Comparison of ENCODE assay signal across 10 cellular contexts in genomic region chr17:9890124-9890523, GRCh38. TPM values are rescaled to one million over a fixed set of nuclear protein-coding genes. Genes with fewer than 3 reads are reported as not detected.
A peak's percentile ranks its signal among the peaks of the same experiment; 100 is the strongest.
DNase-seq lines count a peak whose midpoint lies in the region; ATAC-seq, FAIRE-seq and TF ChIP-seq lines count a peak whose summit lies in the region.
"Had no signal": no experiment of that assay in that cellular context is flagged by ENCODE, and none has a peak within 500 bp of the region (broad histone marks: within the 10 kb centered on the region; RNA-seq: fewer than 3 reads in every experiment).

No MANE protein-coding gene starts in this region.

- no peak overlapping the region for H3K27ac ChIP-seq in osteoblast (ENCODE audit: low read depth, low read length)

- DNase-seq in GM12891 (ENCODE audit: insufficient read length, low spot score) (peak; percentile 58), LoVo (ENCODE audit: low spot score) (peak; percentile 38), cerebellar cortex (ENCODE audit: low spot score) (peak; percentile 31), osteoblast (ENCODE audit: insufficient read length, low spot score, missing footprints) (no peak), NCI-H345 treated with DMSO at 0.1 percent for 48 hours (lab: John Stamatoyannopoulos, UW; ENCODE audit: unreplicated experiment) (no peak)
- DNase-seq: NCI-H1694 had no signal

- H4K20me1 ChIP-seq in osteoblast (ENCODE audit: insufficient read depth, low read length) = no peaks in the 10 kb centered on the region

- H3K36me3 ChIP-seq in osteoblast (ENCODE audit: insufficient read depth, low read length) = no peaks in the 10 kb centered on the region

- peak; percentile 51 for TF ChIP-seq CTCF in osteoblast (IDR thresholded peaks at IDR 0.05; ENCODE audit: extremely low read depth, low read depth, low read length)

- no peak overlapping the region for H3K4me3 ChIP-seq in osteoblast (ENCODE audit: insufficient read depth, low read length)

- no peak overlapping the region for H2AFZ ChIP-seq in osteoblast (ENCODE audit: low read length)

- H3K4me2 ChIP-seq in osteoblast (ENCODE audit: insufficient read depth, low read length) = no peak overlapping the region

- no peaks in the 10 kb centered on the region for H3K79me2 ChIP-seq in osteoblast (ENCODE audit: insufficient read depth, low read length)

- no peaks in the 10 kb centered on the region for H3K4me1 ChIP-seq in osteoblast (ENCODE audit: insufficient read depth, low read length)

- TF ChIP-seq POLR2A in GM12891 (IDR thresholded peaks at IDR 0.05; ENCODE audit: low read depth, low read length) = no peak

- no peak for FAIRE-seq in GM12891 (lab: Jason Lieb, UNC)
- FAIRE-seq: colon had no signal

- no peaks in the 10 kb centered on the region for H3K27me3 ChIP-seq in osteoblast (ENCODE audit: insufficient read depth, low read length)

- H3K9me3 ChIP-seq in osteoblast (ENCODE audit: low read depth, low read length) = peaks cover 2% of the 10 kb centered on the region

- ATAC-seq in HG02852 (IDR thresholded peaks at IDR 0.05; ENCODE audit: unreplicated experiment) (no peak), GM21515 (IDR thresholded peaks at IDR 0.05; ENCODE audit: unreplicated experiment) (no peak), HG02610 (IDR thresholded peaks at IDR 0.05; ENCODE audit: unreplicated experiment) (no peak)

TF ChIP-seq in GM12891, 5 proteins besides CTCF, POLR2A, EP300 and RAD21:
- TF ChIP-seq POLR2AphosphoS5 (IDR thresholded peaks at IDR 0.05; ENCODE audit: low read depth, low read length) = no peak
- no peak for TF ChIP-seq TAF1 (IDR thresholded peaks at IDR 0.05; ENCODE audit: low read depth, low read length)
- TF ChIP-seq SPI1 (IDR thresholded peaks at IDR 0.05; ENCODE audit: low read depth, low read length) = no peak
- no peak for TF ChIP-seq PAX5 (IDR thresholded peaks at IDR 0.05; ENCODE audit: insufficient read depth, low read length, severe bottlenecking)
- no peak for TF ChIP-seq POU2F2 (IDR thresholded peaks at IDR 0.05; ENCODE audit: low read depth, low read length)

RNA-seq across cellular contexts. Expression of gene RCVRN, which starts 14.9 kb away (rescaled TPM):
- 0.09 TPM for polyA plus RNA-seq in GM12891 (2012; ENCODE audit: low read depth, missing spikeins)
- total RNA-seq in osteoblast = not detected in 2 replicates

Comparison
In these comparisons a context has a peak if more than half of its experiments do, and no peak if none do; other contexts are left out.
1. DNase-seq: peak in GM12891 (single experiment), LoVo (single experiment) and cerebellar cortex (single experiment); none in osteoblast (single experiment) and NCI-H345 treated with DMSO at 0.1 percent for 48 hours (single experiment).